8 cellular contexts compared by ENCODE assay signal in genomic region chr2:18560797-18561085, GRCh38. TPM values are rescaled to one million over a fixed set of nuclear protein-coding genes. Genes with fewer than 3 reads are reported as not detected.
DNase-seq lines count a peak whose midpoint lies in the region; ATAC-seq and TF ChIP-seq lines count a peak whose summit lies in the region.

No MANE protein-coding gene starts in this region.

- no peaks in the 10 kb centered on the region for H3K27me3 Mint-ChIP-seq in neural crest cell (ENCODE audit: low read depth)

- TF ChIP-seq CTCF in HL-60 (IDR thresholded peaks at IDR 0.05; ENCODE audit: insufficient read depth, low read length) (no peak), neural crest cell (conservative IDR thresholded peaks at IDR 0.05) (no peak)

- peaks cover 8% of the 10 kb centered on the region for H3K9me3 Mint-ChIP-seq in neural crest cell

- peak overlapping the region; percentile 86 for H3K27ac Mint-ChIP-seq in neural crest cell (ENCODE audit: unreplicated experiment)

- peaks cover 37% of the 10 kb centered on the region for H3K4me1 Mint-ChIP-seq in neural crest cell

- H3K27ac ChIP-seq in HL-60 (replicated peaks) (peak overlapping the region; percentile 76), cingulate gyrus (ENCODE audit: low read depth, low read length) (peak overlapping the region; percentile 86)

- ATAC-seq in GM18505 (IDR thresholded peaks at IDR 0.05; ENCODE audit: unreplicated experiment) (no peak), HG03442 (IDR thresholded peaks at IDR 0.05; ENCODE audit: unreplicated experiment) (no peak), GM19463 (IDR thresholded peaks at IDR 0.05; ENCODE audit: unreplicated experiment) (no peak)

- peak overlapping the region; percentile 97 for H3K4me3 Mint-ChIP-seq in neural crest cell

- H3K4me3 ChIP-seq in HL-60 (replicated peaks; ENCODE audit: insufficient read depth, low read length) = peak overlapping the region; percentile 85

- TF ChIP-seq POLR2A in GM18505 (IDR thresholded peaks at IDR 0.05; ENCODE audit: borderline replicate concordance, extremely low read depth, insufficient read depth, insufficient read length) = peak; percentile 40

- DNase-seq in HL-60 (ENCODE audit: low read depth in 1 of 2, low spot score in 1 of 2) = no peak
- no peak for DNase-seq in neural crest cell (ENCODE audit: low read depth, low spot score)
- no peak for DNase-seq in NOMO-1 treated with dmso at 0.1 percent for 144 hours (lab: John Stamatoyannopoulos, UW; ENCODE audit: unreplicated experiment)
- no peak for DNase-seq in NCI-H345 treated with DMSO at 0.1 percent for 48 hours (lab: John Stamatoyannopoulos, UW; ENCODE audit: unreplicated experiment)

- peaks cover 14% of the 10 kb centered on the region for H3K36me3 Mint-ChIP-seq in neural crest cell (ENCODE audit: low read depth)

- H3K27me3 ChIP-seq in HL-60 (ENCODE audit: insufficient read depth, poor library complexity, severe bottlenecking) = no peaks in the 10 kb centered on the region

RNA-seq across cellular contexts. Expression of gene RDH14, which starts 0.3 kb away (rescaled TPM):
- 18.7 and 19.4 TPM in 2 replicates for total RNA-seq in neural crest cell

RNA-seq across cellular contexts. Expression of gene NT5C1B, which starts 28.6 kb away (rescaled TPM):
- total RNA-seq in neural crest cell = not detected in 2 replicates
